22 cellular contexts compared by ENCODE assay signal in the genomic region with DNA sequence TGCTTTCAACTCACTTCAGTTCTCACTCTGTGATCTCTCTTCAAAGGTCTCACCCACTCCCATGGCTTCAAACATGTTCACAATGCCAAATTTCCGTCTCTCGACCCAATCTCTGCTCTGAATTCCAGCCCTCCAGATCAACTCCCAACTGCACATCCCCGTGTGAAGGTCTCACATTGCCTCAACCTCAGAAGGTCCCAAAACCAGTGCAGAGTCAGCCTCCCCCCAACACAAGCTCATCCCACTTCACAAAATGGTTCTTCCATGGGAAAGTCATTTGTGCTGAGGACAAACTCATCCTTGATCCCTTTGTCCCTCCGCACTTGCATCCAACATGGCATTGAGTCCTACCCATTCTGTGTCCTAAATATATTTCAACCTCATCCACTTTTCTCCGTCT. TPM values are rescaled to one million over a fixed set of nuclear protein-coding genes. Genes with fewer than 3 reads are reported as not detected.
DNase-seq lines count a peak whose midpoint lies in the region; ATAC-seq, FAIRE-seq and TF ChIP-seq lines count a peak whose summit lies in the region.
"Had no signal": no experiment of that assay in that cellular context is flagged by ENCODE, and none has a peak within 500 bp of the region (broad histone marks: within the 10 kb centered on the region; RNA-seq: fewer than 3 reads in every experiment).

No MANE protein-coding gene starts in this region.

- no peak overlapping the region for H4K8ac ChIP-seq in mesendoderm (ENCODE audit: low read depth, low read length)

- DNase-seq in bronchial epithelial cell (ENCODE audit: low read depth) (no peak), epidermal melanocyte (ENCODE audit: insufficient read length, low spot score) (peak; percentile 16), mesendoderm (no peak), left lung (no peak), NCI-H2107 treated with DMSO at 0.1 percent for 48 hours (lab: John Stamatoyannopoulos, UW; ENCODE audit: unreplicated experiment) (no peak), NCI-H1092 (lab: John Stamatoyannopoulos, UW) (no peak)
- DNase-seq: ACHN; BE2C; C1 segment of cervical spinal cord; CD4-positive, CD25-positive, alpha-beta regulatory T cell; CD8-positive, alpha-beta memory T cell; COR-L47; HCEC 1CT; IMR-90 had no signal

- no peak overlapping the region for H3K56ac ChIP-seq in mesendoderm (ENCODE audit: low read length)

- no peak overlapping the region for H3K27ac ChIP-seq in mesendoderm (ENCODE audit: low read depth, low read length)
- no peak overlapping the region for H3K27ac ChIP-seq in left lung

- no peak overlapping the region for H3K18ac ChIP-seq in mesendoderm (ENCODE audit: low read length)

- H3K9ac ChIP-seq in mesendoderm (ENCODE audit: low read length), result no peak overlapping the region

- no peak overlapping the region for H3K4ac ChIP-seq in mesendoderm (ENCODE audit: low read depth, low read length)

- no peak overlapping the region for H3K23ac ChIP-seq in mesendoderm (ENCODE audit: low read length)

- H3K36me3 ChIP-seq in bronchial epithelial cell (ENCODE audit: control insufficient read depth, insufficient read depth, low read length), result no peaks in the 10 kb centered on the region
- no peaks in the 10 kb centered on the region for H3K36me3 ChIP-seq in mesendoderm (ENCODE audit: control insufficient read depth, insufficient read depth, low read length)
- no peaks in the 10 kb centered on the region for H3K36me3 ChIP-seq in left lung
- H3K36me3 ChIP-seq: BE2C had no signal

- H3K27me3 ChIP-seq in bronchial epithelial cell (ENCODE audit: control insufficient read depth, insufficient read depth, low read length) (no peaks in the 10 kb centered on the region), mesendoderm (ENCODE audit: insufficient read depth, low read length, poor library complexity) (no peaks in the 10 kb centered on the region), left lung (peaks cover 0 to 33% of the 10 kb centered on the region in 2 donors)
- H3K27me3 ChIP-seq: BE2C had no signal

- intact Hi-C loops in left lung (cut with DNase I), result no loop called here

- H3K9me3 ChIP-seq in left lung, result no peaks in the 10 kb centered on the region
- H3K9me3 ChIP-seq: BE2C had no signal

- H3K4me3 ChIP-seq in bronchial epithelial cell (ENCODE audit: low read depth, low read length), result no peak overlapping the region
- H3K4me3 ChIP-seq in mesendoderm (ENCODE audit: low read length), result no peak overlapping the region
- H3K4me3 ChIP-seq in left lung, result no peak overlapping the region
- H3K4me3 ChIP-seq: GM23338 had no signal

- H2BK15ac ChIP-seq in mesendoderm (replicated peaks; ENCODE audit: low read depth), result no peak overlapping the region

- no peak overlapping the region for H4K5ac ChIP-seq in mesendoderm (ENCODE audit: low read length)

- peak overlapping the region; percentile 11 for H2AK5ac ChIP-seq in mesendoderm (ENCODE audit: low read length)

- no peak overlapping the region for H2BK120ac ChIP-seq in mesendoderm (ENCODE audit: low read depth, low read length)

- H3K4me1 ChIP-seq in mesendoderm (ENCODE audit: control insufficient read depth, low read depth, low read length) (no peaks in the 10 kb centered on the region), left lung (peaks cover 2 to 7% of the 10 kb centered on the region in 2 donors)
- H3K4me1 ChIP-seq: BE2C had no signal

- TF ChIP-seq CTCF in bronchial epithelial cell (IDR thresholded peaks at IDR 0.05; ENCODE audit: insufficient read depth, low read length, severe bottlenecking) (no peak), left lung (IDR thresholded peaks at IDR 0.05) (no peak)

- ATAC-seq in left lung, result no peak
- ATAC-seq: GM23338 had no signal

- no peaks in the 10 kb centered on the region for H3K79me1 ChIP-seq in mesendoderm (ENCODE audit: low read length)

- H3K4me2 ChIP-seq in mesendoderm (ENCODE audit: low read length), result no peak overlapping the region
- H3K4me2 ChIP-seq: GM23338 had no signal

- H3K79me2 ChIP-seq in mesendoderm (ENCODE audit: control insufficient read depth, insufficient read depth, low read length), result no peaks in the 10 kb centered on the region

- H2BK5ac ChIP-seq in mesendoderm (ENCODE audit: low read length), result no peak overlapping the region

- peak; percentile 97 for FAIRE-seq in bronchial epithelial cell (lab: Jason Lieb, UNC)
- FAIRE-seq: A204.1, D721Med, G401.6, GM12891, GM19239, H54, HTR-8/SVneo had no signal

- WGBS in mesendoderm (ENCODE audit: extremely low coverage, insufficient coverage, low lambda C conversion rate), result no CpG with 5 or more reads among the region's 5 CpGs

RNA-seq across cellular contexts. Expression of a gene that starts 31.0 kb away (rescaled TPM):
- total RNA-seq in bronchial epithelial cell, result 8.8 and 10.8 TPM in 2 replicates
- polyA plus RNA-seq in mesendoderm (2013, experiment 1 of 2), result 26.7 TPM
- 26.8 TPM for polyA plus RNA-seq in mesendoderm (2013, experiment 2 of 2)
- total RNA-seq in left lung, result 1 to 10 TPM; 1.8 to 5.7 TPM
- polyA plus RNA-seq: CD8-positive, alpha-beta memory T cell had no signal

RNA-seq across cellular contexts. Expression of a gene that starts 48.6 kb away (rescaled TPM):
- total RNA-seq in bronchial epithelial cell (not detected in 2 replicates), left lung (not detected)
- not detected for polyA plus RNA-seq in mesendoderm (2013, experiment 1 of 2)
- not detected for polyA plus RNA-seq in mesendoderm (2013, experiment 2 of 2)
- total RNA-seq: CD4-positive, CD25-positive, alpha-beta regulatory T cell; CD8-positive, alpha-beta memory T cell; GM23338; IMR-90 had no signal
- polyA plus RNA-seq: CD4-positive, CD25-positive, alpha-beta regulatory T cell; CD8-positive, alpha-beta memory T cell; GM23338; IMR-90 had no signal
